12 cellular contexts compared by ENCODE assay signal in the genomic region with DNA sequence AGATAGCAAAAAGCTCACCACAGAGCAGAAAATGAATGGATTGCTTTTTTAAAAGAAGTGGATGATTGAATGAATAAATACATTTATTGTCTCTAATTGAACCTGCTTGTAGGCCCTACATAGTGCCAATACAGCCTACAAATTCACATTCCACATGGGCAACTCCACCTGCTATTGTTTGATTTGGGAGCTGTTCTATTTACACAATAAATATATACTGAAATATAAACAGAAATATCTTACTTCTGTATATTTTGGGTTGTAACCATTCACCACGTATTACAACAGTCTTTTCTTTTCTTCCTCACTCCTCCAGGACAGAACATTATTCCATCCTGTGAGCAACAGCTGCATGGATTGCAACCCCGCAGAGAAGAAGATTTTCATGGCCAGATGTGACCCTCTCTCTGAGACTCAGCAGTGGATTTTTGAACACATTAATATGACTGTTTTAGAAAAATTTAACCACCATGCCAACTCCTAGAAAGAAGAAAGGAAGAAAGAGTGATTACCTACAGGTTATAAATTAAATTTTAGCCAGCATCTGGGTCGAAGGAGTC.
DNase-seq lines count a peak whose midpoint lies in the region; ATAC-seq and TF ChIP-seq lines count a peak whose summit lies in the region.
"Had no signal": no experiment of that assay in that cellular context is flagged by ENCODE, and none has a peak within 500 bp of the region (broad histone marks: within the 10 kb centered on the region; RNA-seq: fewer than 3 reads in every experiment).

No MANE protein-coding gene starts in this region.

- TSS peak; percentile 63 for BruUV-seq in PC-3 (replicated peaks; lab: Mats Ljungman, UMichigan)

- H3K4me1 ChIP-seq in PC-3 (ENCODE audit: insufficient read depth, low read length) = peaks cover 29% of the 10 kb centered on the region

- peak overlapping the region; percentile 65 for H3K4me2 ChIP-seq in PC-3 (ENCODE audit: low read length)

- peaks cover 4% of the 10 kb centered on the region for H3F3A ChIP-seq in PC-3 (ENCODE audit: low read length, unreplicated experiment)

- DNase-seq in PC-3 = peak; percentile 41
- DNase-seq in myocyte (ENCODE audit: low read depth) = peak; percentile 57
- DNase-seq in SW 1271 (lab: John Stamatoyannopoulos, UW) = no peak
- no peak for DNase-seq in SKM-1 (lab: John Stamatoyannopoulos, UW; ENCODE audit: unreplicated experiment)
- DNase-seq: activated CD8-positive, alpha-beta T cell treated with anti-CD3 and anti-CD28 coated beads, Interleukin-2, amount 10 ng/mL, durations not matched to agents 7 days and 5 days; activated naive CD4-positive, alpha-beta T cell treated with anti-CD3 and anti-CD28 coated beads, Interleukin-2, amount 10 ng/mL, durations not matched to agents 7 days and 5 days; CD4-positive, alpha-beta memory T cell; PC-9 had no signal

- intact Hi-C loops in PC-3 (cut with micrococcal nuclease) = loop anchor here (1.0 kb wide), 1 partner anchor 18 kb away; no protein-coding TSS in a partner anchor

- TF ChIP-seq CTCF in C4-2B (conservative IDR thresholded peaks at IDR 0.05) (no peak), PC-3 (conservative IDR thresholded peaks at IDR 0.05; ENCODE audit: low read depth, low read length) (no peak)

- no peaks in the 10 kb centered on the region for H3K27me3 ChIP-seq in PC-3 (ENCODE audit: low read length)

- H3K9ac ChIP-seq in PC-3 (ENCODE audit: low read length) = no peak overlapping the region; the same call in 1 of the 2 replicates

- no peaks in the 10 kb centered on the region for H4K20me1 ChIP-seq in PC-3 (ENCODE audit: low read length)

- no peaks in the 10 kb centered on the region for H3K9me2 ChIP-seq in PC-3 (replicated peaks; ENCODE audit: low read length)

- CTCF ChIA-PET in PC-3 (lab: Charles Lee) = no interaction called here

- peak overlapping the region; percentile 15; the same call in 1 of the 2 replicates for H3K4me3 ChIP-seq in PC-3 (ENCODE audit: low read length)
- H3K4me3 ChIP-seq: PC-9 had no signal

- peak overlapping the region; percentile 65; the same call in 1 of the 2 replicates for H2AFZ ChIP-seq in PC-3 (ENCODE audit: low read length)
- H2AFZ ChIP-seq: PC-9 had no signal

- no peaks in the 10 kb centered on the region for H3K36me3 ChIP-seq in PC-3 (ENCODE audit: low read depth, low read length)

- ATAC-seq in GM21447 (IDR thresholded peaks at IDR 0.05; ENCODE audit: unreplicated experiment) (peak; percentile 15), PC-3 (peak; percentile 53), HG03442 (IDR thresholded peaks at IDR 0.05; ENCODE audit: unreplicated experiment) (no peak), HG03108 (IDR thresholded peaks at IDR 0.05; ENCODE audit: unreplicated experiment) (no peak)
- ATAC-seq: activated CD8-positive, alpha-beta T cell treated with anti-CD3 and anti-CD28 coated beads, Interleukin-2, amount 10 ng/mL, durations not matched to agents 7 days and 5 days had no signal

- H3K9me3 ChIP-seq in PC-3 (ENCODE audit: low read length) = no peaks in the 10 kb centered on the region

- no peaks in the 10 kb centered on the region for H3K79me2 ChIP-seq in PC-3 (ENCODE audit: low read length)

- H3K27ac ChIP-seq in C4-2B = peak overlapping the region; percentile 73; the same call in 1 of the 2 replicates
- peak overlapping the region; percentile 44 for H3K27ac ChIP-seq in PC-3 (ENCODE audit: low read length)
- H3K27ac ChIP-seq: PC-9 had no signal

- POLR2A ChIA-PET in PC-3 (lab: Charles Lee; ENCODE audit: unreplicated experiment) = interaction anchor here (0.6 kb wide), 1 partner anchor 295 kb away, joined by 8 read pairs; a partner anchor contains a TSS

Comparison
In these comparisons a context has a peak if more than half of its experiments do, and no peak if none do; other contexts are left out.
1. ATAC-seq: peak in GM21447 (single experiment) and PC-3 (single experiment); none in HG03442 (single experiment) and HG03108 (single experiment).
2. DNase-seq: peak in PC-3 (single experiment) and myocyte (single experiment); none in SW 1271 (0 of 2) and SKM-1 (single experiment).